12 cellular contexts compared by ENCODE assay signal in genomic region chr7:149719912-149720335, GRCh38. TPM values are rescaled to one million over a fixed set of nuclear protein-coding genes. Genes with fewer than 3 reads are reported as not detected.
DNase-seq lines count a peak whose midpoint lies in the region; ATAC-seq and TF ChIP-seq lines count a peak whose summit lies in the region.
"Had no signal": no experiment of that assay in that cellular context is flagged by ENCODE, and none has a peak within 500 bp of the region (broad histone marks: within the 10 kb centered on the region; RNA-seq: fewer than 3 reads in every experiment).

No MANE protein-coding gene starts in this region.

- ATAC-seq in GM18907 (IDR thresholded peaks at IDR 0.05; ENCODE audit: unreplicated experiment) (peak; percentile 62), HG02973 (IDR thresholded peaks at IDR 0.05; ENCODE audit: unreplicated experiment) (peak; percentile 48), heart right ventricle (peak in 2 of 8 donors; percentile 2 to 12), GM21825 (IDR thresholded peaks at IDR 0.05; ENCODE audit: unreplicated experiment) (no peak), left colon (no peak)

- TF ChIP-seq CTCF in heart right ventricle (IDR thresholded peaks at IDR 0.05) = no peak

- peaks cover 0 to 52% (median 32%) of the 10 kb centered on the region in 9 donors for H3K36me3 ChIP-seq in heart right ventricle

- H3K27me3 ChIP-seq in heart right ventricle = no peaks in the 10 kb centered on the region

- H3K9me3 ChIP-seq in heart right ventricle = no peaks in the 10 kb centered on the region
- H3K9me3 ChIP-seq: HAP-1 had no signal

- no peaks in the 10 kb centered on the region for H3K27me3 Mint-ChIP-seq in T-helper 2 cell treated with Interferon-gamma antibody and Interleukin-4, amounts not matched to agents 5 μg/mL and 100 μg/mL, for 36 hours (ENCODE audit: low read depth)
- H3K27me3 Mint-ChIP-seq: activated naive CD4-positive, alpha-beta T cell treated with anti-CD3 and anti-CD28 coated beads, Interleukin-2, amount 50 U/mL, for 24 hours had no signal

- peaks cover 8% of the 10 kb centered on the region for H3K4me1 Mint-ChIP-seq in T-helper 2 cell treated with Interferon-gamma antibody and Interleukin-4, amounts not matched to agents 5 μg/mL and 100 μg/mL, for 36 hours (ENCODE audit: low read depth)

- H3K4me3 Mint-ChIP-seq in T-helper 2 cell treated with Interferon-gamma antibody and Interleukin-4, amounts not matched to agents 5 μg/mL and 100 μg/mL, for 36 hours = no peak overlapping the region
- H3K4me3 Mint-ChIP-seq: activated naive CD4-positive, alpha-beta T cell treated with anti-CD3 and anti-CD28 coated beads, Interleukin-2, amount 50 U/mL, for 24 hours had no signal

- no peak overlapping the region for H3K27ac Mint-ChIP-seq in T-helper 2 cell treated with Interferon-gamma antibody and Interleukin-4, amounts not matched to agents 5 μg/mL and 100 μg/mL, for 36 hours

- no peaks in the 10 kb centered on the region for H3K9me3 Mint-ChIP-seq in T-helper 2 cell treated with Interferon-gamma antibody and Interleukin-4, amounts not matched to agents 5 μg/mL and 100 μg/mL, for 36 hours
- H3K9me3 Mint-ChIP-seq: activated naive CD4-positive, alpha-beta T cell treated with anti-CD3 and anti-CD28 coated beads, Interleukin-2, amount 50 U/mL, for 24 hours had no signal

- peak overlapping the region in 9 of 10 donors; percentile 27 to 86 (median 66) for H3K27ac ChIP-seq in heart right ventricle
- H3K27ac ChIP-seq in substantia nigra (ENCODE audit: low read depth, low read length, poor library complexity, severe bottlenecking) = peak overlapping the region; percentile 79

- H3K36me3 Mint-ChIP-seq in T-helper 2 cell treated with Interferon-gamma antibody and Interleukin-4, amounts not matched to agents 5 μg/mL and 100 μg/mL, for 36 hours (ENCODE audit: low read depth) = peaks cover 2% of the 10 kb centered on the region
- H3K36me3 Mint-ChIP-seq: activated naive CD4-positive, alpha-beta T cell treated with anti-CD3 and anti-CD28 coated beads, Interleukin-2, amount 50 U/mL, for 24 hours had no signal

- intact Hi-C loops in heart right ventricle (cut with DNase I) = loop anchor here in 3 of 10 donors (5.0 to 10.0 kb wide), 3 partner anchors 52 to 115 kb away; partner anchors contain the start of genes ZNF467 (in 1 of the 3) and ZNF862 (in 1 of the 3)
- intact Hi-C loops in left colon (cut with DNase I, micrococcal nuclease) = no loop called here

- WGBS in heart right ventricle, 2 donors = 65 to 69% methylated on average over 5 of the region's 5 CpGs

- peaks cover 6 to 64% (median 35%) of the 10 kb centered on the region in 9 donors for H3K4me1 ChIP-seq in heart right ventricle

- no peak overlapping the region for H3K4me3 ChIP-seq in heart right ventricle
- H3K4me3 ChIP-seq: HAP-1 had no signal

- DNase-seq in heart right ventricle = no peak
- no peak for DNase-seq in substantia nigra (lab: John Stamatoyannopoulos, UW)
- no peak for DNase-seq in T-helper 2 cell treated with Interferon-gamma antibody and Interleukin-4, amounts not matched to agents 5 μg/mL and 100 μg/mL, for 36 hours (ENCODE audit: low spot score)
- DNase-seq in NCI-H187 (lab: John Stamatoyannopoulos, UW) = no peak
- DNase-seq in left colon = no peak
- DNase-seq: activated CD4-positive, alpha-beta T cell treated with anti-CD3 and anti-CD28 coated beads, Interleukin-2, amount 50 U/mL, for 1 hour; NCI-H1092 had no signal

RNA-seq across cellular contexts. Expression of gene ZNF467, which starts 53.5 kb away (rescaled TPM):
- total RNA-seq in heart right ventricle (1 to 10 TPM; 2.2 to 7.3 (median 4.6) TPM), left colon (1 to 10 TPM; 1.5 to 6.0 TPM)
- polyA plus RNA-seq in heart right ventricle = 10 to 100 TPM in 1 of 2 donors, 1 to 10 TPM in 1; 5.7 to 10.5 TPM

Comparison
In these comparisons a context has a peak if more than half of its experiments do, and no peak if none do; other contexts are left out.
1. ATAC-seq: peak in GM18907 (single experiment) and HG02973 (single experiment); none in GM21825 (single experiment) and left colon (single experiment).